1 cellular context compared by ENCODE assay signal in the genomic region with DNA sequence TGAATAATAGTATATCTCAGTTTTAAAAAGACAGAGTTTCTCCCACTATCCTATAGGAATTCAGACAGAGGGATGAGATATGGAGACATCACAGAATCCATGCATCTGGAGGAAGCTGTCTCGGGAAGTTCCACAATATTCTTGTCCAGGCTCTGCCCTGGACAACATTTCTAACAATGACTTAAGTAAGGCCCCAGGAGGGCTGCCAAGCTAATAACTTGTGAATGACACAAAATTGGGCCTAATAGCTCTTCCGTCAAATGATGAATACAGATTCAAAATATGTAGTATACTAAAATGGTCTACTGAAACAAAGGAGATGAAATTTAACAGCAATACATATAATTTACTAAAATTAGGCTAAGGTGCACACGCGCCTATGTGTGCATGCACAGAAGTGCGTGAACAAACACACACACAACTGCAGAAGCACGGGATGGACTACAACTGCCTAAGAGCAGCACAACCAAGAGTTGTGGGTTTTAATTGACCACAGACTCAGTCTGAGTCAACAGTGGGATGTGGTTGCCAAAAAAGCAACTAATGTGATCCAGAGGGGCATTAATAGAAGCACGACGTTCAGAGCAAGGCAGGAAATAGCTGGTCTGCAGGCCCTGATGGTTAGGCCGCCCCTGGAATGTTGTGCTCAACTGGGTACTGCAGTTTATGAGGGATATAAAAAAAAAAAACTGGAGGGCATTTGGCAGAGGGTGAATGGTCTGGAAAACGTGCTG.
TF ChIP-seq lines count a peak whose summit lies in the region.

No MANE protein-coding gene starts in this region.

TF ChIP-seq in GM12878, 131 proteins besides CTCF, POLR2A, EP300 and RAD21 (continued from another document):
- TF ChIP-seq BHLHE40 (IDR thresholded peaks at IDR 0.05; ENCODE audit: borderline replicate concordance in 1 of 2, low read depth in 2 of 2, low read length in 1 of 2): 0 out of 4 replicates have a peak, but pooled peaks of 1 of the 2 experiments have one; percentile 5
- TF ChIP-seq SP1 (IDR thresholded peaks at IDR 0.05; ENCODE audit: low read depth, low read length): no peak
- peak; percentile 44 for TF ChIP-seq RUNX3 (IDR thresholded peaks at IDR 0.05; ENCODE audit: low read length)
- TF ChIP-seq, protein P1, sequence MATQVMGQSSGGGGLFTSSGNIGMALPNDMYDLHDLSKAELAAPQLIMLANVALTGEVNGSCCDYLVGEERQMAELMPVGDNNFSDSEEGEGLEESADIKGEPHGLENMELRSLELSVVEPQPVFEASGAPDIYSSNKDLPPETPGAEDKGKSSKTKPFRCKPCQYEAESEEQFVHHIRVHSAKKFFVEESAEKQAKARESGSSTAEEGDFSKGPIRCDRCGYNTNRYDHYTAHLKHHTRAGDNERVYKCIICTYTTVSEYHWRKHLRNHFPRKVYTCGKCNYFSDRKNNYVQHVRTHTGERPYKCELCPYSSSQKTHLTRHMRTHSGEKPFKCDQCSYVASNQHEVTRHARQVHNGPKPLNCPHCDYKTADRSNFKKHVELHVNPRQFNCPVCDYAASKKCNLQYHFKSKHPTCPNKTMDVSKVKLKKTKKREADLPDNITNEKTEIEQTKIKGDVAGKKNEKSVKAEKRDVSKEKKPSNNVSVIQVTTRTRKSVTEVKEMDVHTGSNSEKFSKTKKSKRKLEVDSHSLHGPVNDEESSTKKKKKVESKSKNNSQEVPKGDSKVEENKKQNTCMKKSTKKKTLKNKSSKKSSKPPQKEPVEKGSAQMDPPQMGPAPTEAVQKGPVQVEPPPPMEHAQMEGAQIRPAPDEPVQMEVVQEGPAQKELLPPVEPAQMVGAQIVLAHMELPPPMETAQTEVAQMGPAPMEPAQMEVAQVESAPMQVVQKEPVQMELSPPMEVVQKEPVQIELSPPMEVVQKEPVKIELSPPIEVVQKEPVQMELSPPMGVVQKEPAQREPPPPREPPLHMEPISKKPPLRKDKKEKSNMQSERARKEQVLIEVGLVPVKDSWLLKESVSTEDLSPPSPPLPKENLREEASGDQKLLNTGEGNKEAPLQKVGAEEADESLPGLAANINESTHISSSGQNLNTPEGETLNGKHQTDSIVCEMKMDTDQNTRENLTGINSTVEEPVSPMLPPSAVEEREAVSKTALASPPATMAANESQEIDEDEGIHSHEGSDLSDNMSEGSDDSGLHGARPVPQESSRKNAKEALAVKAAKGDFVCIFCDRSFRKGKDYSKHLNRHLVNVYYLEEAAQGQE (IDR thresholded peaks at IDR 0.05; ENCODE audit: low read depth, low read length): no peak
- TF ChIP-seq MYB (IDR thresholded peaks at IDR 0.05; ENCODE audit: borderline replicate concordance, low read depth, low read length): no peak
